25 cellular contexts compared by ENCODE assay signal in the genomic region with DNA sequence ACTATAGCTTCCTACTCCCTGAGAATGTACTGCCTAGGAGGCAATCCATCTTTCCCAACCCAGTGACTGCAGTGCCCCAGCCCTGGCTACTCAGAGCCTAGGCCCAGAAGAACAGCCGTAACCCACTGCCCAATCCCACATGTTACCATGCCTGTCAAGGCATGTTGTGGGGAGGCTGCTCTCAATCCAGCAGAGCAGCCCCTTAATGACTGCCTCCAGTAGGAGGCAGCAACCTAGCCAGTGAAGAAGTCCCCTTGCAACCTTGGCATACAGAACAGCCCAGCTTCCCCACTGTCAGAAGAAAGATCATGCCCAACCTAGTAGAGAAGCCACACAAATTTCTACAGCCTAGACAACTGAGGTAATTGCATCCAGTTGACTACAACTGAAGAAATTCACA. TPM values are rescaled to one million over a fixed set of nuclear protein-coding genes. Genes with fewer than 3 reads are reported as not detected.
"Had no signal": no experiment of that assay in that cellular context is flagged by ENCODE, and none has a peak within 500 bp of the region (broad histone marks: within the 10 kb centered on the region; RNA-seq: fewer than 3 reads in every experiment).

No MANE protein-coding gene starts in this region.

- ATAC-seq: activated naive CD8-positive, alpha-beta T cell treated with anti-CD3 and anti-CD28 coated beads, Interleukin-2, amount 50 U/mL, for 24 hours; activated T-cell treated with anti-CD3 and anti-CD28 coated beads, Interleukin-2, amount 50 U/mL, for 4 hours; activated T-helper 17 cell treated with anti-CD3 and anti-CD28 coated beads, Interleukin-2, amount 50 U/mL, for 72 hours; foreskin keratinocyte; heart left ventricle; left ventricle myocardium superior; pancreas; psoas muscle; T-helper 17 cell had no signal

- DNase-seq: activated CD4-positive, alpha-beta memory T cell treated with anti-CD3 and anti-CD28 coated beads, Interleukin-2, amount 10 ng/mL, durations not matched to agents 7 days and 5 days; activated CD4-positive, alpha-beta T cell treated with anti-CD3 and anti-CD28 coated beads for 1 hour; activated CD4-positive, alpha-beta T cell treated with anti-CD3 and anti-CD28 coated beads, Interleukin-2, amount 10 ng/mL, durations not matched to agents 7 days and 5 days; activated gamma-delta T cell treated with Interleukin-2 at 50 U/mL for 16 hours; activated naive CD8-positive, alpha-beta T cell treated with anti-CD3 and anti-CD28 coated beads, Interleukin-2, amount 50 U/mL, for 24 hours; activated T-cell treated with anti-CD3 and anti-CD28 coated beads, Interleukin-2, amount 50 U/mL, for 4 hours; amygdala; central memory CD4-positive, alpha-beta T cell; foreskin keratinocyte; heart left ventricle; islet precursor cell; left ventricle myocardium superior; naive B cell; nephron progenitor cell; nucleus accumbens; pancreas; psoas muscle; sigmoid colon; small intestine; stimulated activated CD4-positive, alpha-beta T cell treated with anti-CD3 and anti-CD28 coated beads, Interleukin-4, amount 100 ng/mL, for 24 hours; stimulated activated naive CD4-positive, alpha-beta T cell; T-helper 17 cell; T1000; tibial artery had no signal

RNA-seq across cellular contexts. Expression of gene CDH7, which starts 44.2 kb away (rescaled TPM):
- total RNA-seq: activated CD4-positive, alpha-beta memory T cell treated with anti-CD3 and anti-CD28 coated beads, Interleukin-2, amount 10 ng/mL, durations not matched to agents 7 days and 5 days; activated CD4-positive, alpha-beta T cell treated with anti-CD3 and anti-CD28 coated beads, Interleukin-2, amount 10 ng/mL, durations not matched to agents 7 days and 5 days; activated T-cell treated with anti-CD3 and anti-CD28 coated beads, Interleukin-2, amount 50 U/mL, for 4 hours; activated T-helper 17 cell treated with anti-CD3 and anti-CD28 coated beads, Interleukin-2, amount 50 U/mL, for 72 hours; foreskin keratinocyte; pancreas; psoas muscle; sigmoid colon; T-helper 17 cell had no signal
